ENCODE assay signal across 15 cellular contexts in genomic region chr20:17857639-17858449, GRCh38.
DNase-seq lines count a peak whose midpoint lies in the region; ATAC-seq and TF ChIP-seq lines count a peak whose summit lies in the region.
"Had no signal": no experiment of that assay in that cellular context is flagged by ENCODE, and none has a peak within 500 bp of the region (broad histone marks: within the 10 kb centered on the region; RNA-seq: fewer than 3 reads in every experiment).

No MANE protein-coding gene starts in this region.

- DNase-seq in RWPE2 (ENCODE audit: low spot score) = no peak
- DNase-seq in immature natural killer cell = no peak
- DNase-seq in NCI-H1436 (lab: John Stamatoyannopoulos, UW) = no peak
- DNase-seq in HUDEP-2 (lab: John Stamatoyannopoulos, UW; ENCODE audit: unreplicated experiment in 76 of 76) = no peak
- DNase-seq in ecto neural progenitor cell (ENCODE audit: low spot score) = no peak
- no peak for DNase-seq in HT-29 (ENCODE audit: low spot score)
- DNase-seq: CD8-positive, alpha-beta memory T cell; KG1; NCI-H2029; NCI-H510A; NCI-H82; SJCRH30 had no signal

- H3K36me3 Mint-ChIP-seq in immature natural killer cell = no peaks in the 10 kb centered on the region
- H3K36me3 Mint-ChIP-seq: CD8-positive, alpha-beta memory T cell had no signal

- H3K27me3 ChIP-seq in BLaER1 = no peaks in the 10 kb centered on the region
- H3K27me3 ChIP-seq in RWPE2 (ENCODE audit: insufficient read depth, poor library complexity, severe bottlenecking) = no peaks in the 10 kb centered on the region
- H3K27me3 ChIP-seq: SJCRH30 had no signal

- TF ChIP-seq CTCF in GM12872 (IDR thresholded peaks at IDR 0.05; ENCODE audit: insufficient read depth, low read depth, low read length) = 0 out of 3 replicates have a peak, but pooled peaks have one; percentile 4
- TF ChIP-seq CTCF in RWPE2 (IDR thresholded peaks at IDR 0.05; ENCODE audit: poor library complexity, severe bottlenecking) = no peak

- peak; percentile 68 for ATAC-seq in RWPE2 (ENCODE audit: low read depth)
- ATAC-seq: GM23338 had no signal

- peaks cover 0 to 3% (median 2%) of the 10 kb centered on the region in 3 donors for H3K27me3 Mint-ChIP-seq in immature natural killer cell (ENCODE audit: low read depth in 3 of 3)

- no peak overlapping the region for H3K9ac ChIP-seq in BLaER1

- H3K4me2 ChIP-seq in BLaER1 = peak overlapping the region; percentile 92
- H3K4me2 ChIP-seq: GM23338 had no signal

- H3K36me3 ChIP-seq in BLaER1 (no peaks in the 10 kb centered on the region), RWPE2 (ENCODE audit: low read depth) (no peaks in the 10 kb centered on the region)
- H3K36me3 ChIP-seq: SJCRH30 had no signal

- no peaks in the 10 kb centered on the region for H4K20me1 ChIP-seq in BLaER1

- H3K27ac Mint-ChIP-seq in immature natural killer cell = peak overlapping the region in 3 of 6 donors; percentile 1 to 25 (median 9)
- H3K27ac Mint-ChIP-seq: GM23338 had no signal

- H3K9me3 ChIP-seq in BLaER1 (no peaks in the 10 kb centered on the region), RWPE2 (ENCODE audit: severe bottlenecking) (no peaks in the 10 kb centered on the region)
- H3K9me3 ChIP-seq: SJCRH30 had no signal

- H3K27ac ChIP-seq in BLaER1 (0 out of 2 replicates have a peak overlapping the region, but pooled peaks have one; percentile 75), RWPE2 (ENCODE audit: poor library complexity, severe bottlenecking) (no peak overlapping the region)
- H3K27ac ChIP-seq: SJCRH30 had no signal

- peaks cover 45 to 63% of the 10 kb centered on the region in 2 donors for H3K4me1 Mint-ChIP-seq in immature natural killer cell

- H3K9me3 Mint-ChIP-seq in immature natural killer cell = peaks cover 0 to 3% (median 0%) of the 10 kb centered on the region in 6 donors
- H3K9me3 Mint-ChIP-seq: CD8-positive, alpha-beta memory T cell; GM23338 had no signal

- peak overlapping the region in 4 of 5 donors; percentile 41 to 85 (median 54) for H3K4me3 Mint-ChIP-seq in immature natural killer cell
- H3K4me3 Mint-ChIP-seq: GM23338 had no signal

- H3K4me3 ChIP-seq in BLaER1 (no peak overlapping the region), RWPE2 (ENCODE audit: severe bottlenecking) (no peak overlapping the region)
- H3K4me3 ChIP-seq: GM23338, SJCRH30 had no signal

- H3K4me1 ChIP-seq in BLaER1 (peaks cover 87% of the 10 kb centered on the region), RWPE2 (ENCODE audit: insufficient read depth, poor library complexity, severe bottlenecking) (no peaks in the 10 kb centered on the region)
- H3K4me1 ChIP-seq: SJCRH30 had no signal
